In genomic region chr22:36029406-36029755, GRCh38 we compare ENCODE assay signal across 8 cellular contexts. TPM values are rescaled to one million over a fixed set of nuclear protein-coding genes. Genes with fewer than 3 reads are reported as not detected.
DNase-seq lines count a peak whose midpoint lies in the region; ATAC-seq and TF ChIP-seq lines count a peak whose summit lies in the region.

No MANE protein-coding gene starts in this region.

- peak overlapping the region; percentile 60 for H3K4me3 ChIP-seq in AG10803 (ENCODE audit: low read length)
- peak overlapping the region; percentile 84 for H3K4me3 ChIP-seq in coronary artery

- TF ChIP-seq CTCF in AG10803 (conservative IDR thresholded peaks at IDR 0.05; ENCODE audit: low read length) (no peak), coronary artery (IDR thresholded peaks at IDR 0.05) (no peak)

- H3K9me3 Mint-ChIP-seq in natural killer cell treated with Interleukin-12 subunit alpha and Interleukin-12 subunit beta and Interleukin-15 and Interleukin-18, amount 100 ng/mL, for 72 hours: no peaks in the 10 kb centered on the region

- no peak for ATAC-seq in natural killer cell treated with Interleukin-12 subunit alpha and Interleukin-12 subunit beta and Interleukin-15 and Interleukin-18, amount 100 ng/mL, for 72 hours
- ATAC-seq in GM18868 (IDR thresholded peaks at IDR 0.05; ENCODE audit: unreplicated experiment) (no peak), GM19455 (IDR thresholded peaks at IDR 0.05; ENCODE audit: unreplicated experiment) (no peak), GM21528 (IDR thresholded peaks at IDR 0.05; ENCODE audit: low FRiP score, unreplicated experiment) (no peak)

- H3K4me3 Mint-ChIP-seq in natural killer cell treated with Interleukin-12 subunit alpha and Interleukin-12 subunit beta and Interleukin-15 and Interleukin-18, amount 100 ng/mL, for 72 hours: peak overlapping the region; percentile 82

- H3K27ac Mint-ChIP-seq in natural killer cell treated with Interleukin-12 subunit alpha and Interleukin-12 subunit beta and Interleukin-15 and Interleukin-18, amount 100 ng/mL, for 72 hours: no peak overlapping the region

- peaks cover 13 to 18% of the 10 kb centered on the region in 2 donors for H3K4me1 Mint-ChIP-seq in natural killer cell treated with Interleukin-12 subunit alpha and Interleukin-12 subunit beta and Interleukin-15 and Interleukin-18, amount 100 ng/mL, for 72 hours (ENCODE audit: low read depth in 2 of 2)

- H3K27me3 Mint-ChIP-seq in natural killer cell treated with Interleukin-12 subunit alpha and Interleukin-12 subunit beta and Interleukin-15 and Interleukin-18, amount 100 ng/mL, for 72 hours: peaks cover 34 to 48% of the 10 kb centered on the region in 2 donors

- H3K36me3 Mint-ChIP-seq in natural killer cell treated with Interleukin-12 subunit alpha and Interleukin-12 subunit beta and Interleukin-15 and Interleukin-18, amount 100 ng/mL, for 72 hours: no peaks in the 10 kb centered on the region

- peak overlapping the region; percentile 70 to 92 for H3K27ac ChIP-seq in coronary artery

- DNase-seq in AG10803 (ENCODE audit: low read depth) (no peak), Kasumi-1 (lab: John Stamatoyannopoulos, UW) (peak; percentile 23 to 48), coronary artery (ENCODE audit: low spot score) (no peak)
- DNase-seq in natural killer cell treated with Interleukin-12 subunit alpha and Interleukin-12 subunit beta and Interleukin-15 and Interleukin-18, amount 100 ng/mL, for 72 hours (ENCODE audit: low spot score): no peak
- no peak for DNase-seq in stimulated activated naive CD4-positive, alpha-beta T cell (lab: John Stamatoyannopoulos, UW)

RNA-seq across cellular contexts. Expression of gene RBFOX2, which starts 0.8 kb away (rescaled TPM):
- total RNA-seq in natural killer cell treated with Interleukin-12 subunit alpha and Interleukin-12 subunit beta and Interleukin-15 and Interleukin-18, amount 100 ng/mL, for 72 hours: 1 to 10 TPM in 1 of 2 donors, under 1 TPM in 1; 0.71 to 1.8 TPM

Comparison
In these comparisons a context has a peak if more than half of its experiments do, and no peak if none do; other contexts are left out.
1. DNase-seq: peak in Kasumi-1 (2 of 2); none in AG10803 (single experiment), coronary artery (single experiment), natural killer cell treated with Interleukin-12 subunit alpha and Interleukin-12 subunit beta and Interleukin-15 and Interleukin-18, amount 100 ng/mL, for 72 hours (single experiment) and stimulated activated naive CD4-positive, alpha-beta T cell (0 of 6).